ENCODE assay signal across 1 cellular context in genomic region chr11:130920612-130921011, GRCh38.
TF ChIP-seq lines count a peak whose summit lies in the region.

No MANE protein-coding gene starts in this region.

TF ChIP-seq in GM23338, 12 proteins besides CTCF, POLR2A, EP300 and RAD21:
- TF ChIP-seq ZNF462 (CRISPR knock-in tag; IDR thresholded peaks at IDR 0.05), result peak; percentile 58; the same call in 1 of the 2 replicates
